Comparison of ENCODE assay signal across 1 cellular context in the genomic region with DNA sequence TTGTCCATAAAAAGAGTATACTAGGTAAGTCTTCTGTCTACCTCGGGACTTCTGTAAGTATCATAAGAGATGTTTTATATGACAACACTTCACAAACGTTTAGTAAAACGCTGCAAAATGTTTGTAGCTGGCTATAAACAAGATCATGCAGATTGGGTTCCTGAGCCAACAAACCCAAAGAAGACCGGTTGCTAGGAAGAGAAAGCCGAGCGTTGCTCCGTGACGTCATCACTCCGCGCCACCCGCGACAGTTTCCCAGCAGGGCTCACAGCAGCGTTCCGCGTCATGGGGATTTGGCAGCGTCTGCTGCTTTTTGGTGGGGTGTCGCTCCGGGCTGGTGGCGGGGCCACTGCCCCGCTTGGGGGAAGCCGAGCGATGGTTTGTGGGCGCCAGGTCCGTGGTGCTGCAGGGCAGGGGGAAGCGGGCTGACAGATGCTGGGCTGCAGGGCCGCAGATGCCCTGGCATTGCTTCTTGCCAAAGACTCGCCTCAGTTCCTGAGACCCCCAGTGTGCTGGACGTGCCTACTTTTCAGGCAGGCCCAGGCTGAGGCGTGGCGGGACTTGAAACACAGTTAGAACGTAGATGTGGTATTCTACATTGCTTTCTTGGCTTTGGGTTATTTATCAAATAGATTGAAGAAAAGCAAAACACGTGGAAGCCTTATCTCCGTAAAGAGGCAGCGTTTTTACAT.
A peak's percentile ranks its signal among the peaks of the same experiment; 100 is the strongest.
TF ChIP-seq lines count a peak whose summit lies in the region.

A gene with protein sequence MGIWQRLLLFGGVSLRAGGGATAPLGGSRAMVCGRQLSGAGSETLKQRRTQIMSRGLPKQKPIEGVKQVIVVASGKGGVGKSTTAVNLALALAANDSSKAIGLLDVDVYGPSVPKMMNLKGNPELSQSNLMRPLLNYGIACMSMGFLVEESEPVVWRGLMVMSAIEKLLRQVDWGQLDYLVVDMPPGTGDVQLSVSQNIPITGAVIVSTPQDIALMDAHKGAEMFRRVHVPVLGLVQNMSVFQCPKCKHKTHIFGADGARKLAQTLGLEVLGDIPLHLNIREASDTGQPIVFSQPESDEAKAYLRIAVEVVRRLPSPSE (plus strand): TSS at position 250 of the 692 bp plus-strand sequence. CDS start 36 bp downstream, at position 286.

TF ChIP-seq in HepG2, 621 proteins besides CTCF, POLR2A, EP300 and RAD21 (continued from another document and continues in another):
- TF ChIP-seq ZNF878 (CRISPR knock-in tag; IDR thresholded peaks at IDR 0.05), result no peak
- TF ChIP-seq ZNF678 (CRISPR knock-in tag; IDR thresholded peaks at IDR 0.05), result peak; percentile 97
- peak; percentile 36; the same call in 1 of the 2 replicates for TF ChIP-seq EHMT2 (IDR thresholded peaks at IDR 0.05; ENCODE audit: borderline replicate concordance, low read depth, low read length)
- TF ChIP-seq, protein P1, sequence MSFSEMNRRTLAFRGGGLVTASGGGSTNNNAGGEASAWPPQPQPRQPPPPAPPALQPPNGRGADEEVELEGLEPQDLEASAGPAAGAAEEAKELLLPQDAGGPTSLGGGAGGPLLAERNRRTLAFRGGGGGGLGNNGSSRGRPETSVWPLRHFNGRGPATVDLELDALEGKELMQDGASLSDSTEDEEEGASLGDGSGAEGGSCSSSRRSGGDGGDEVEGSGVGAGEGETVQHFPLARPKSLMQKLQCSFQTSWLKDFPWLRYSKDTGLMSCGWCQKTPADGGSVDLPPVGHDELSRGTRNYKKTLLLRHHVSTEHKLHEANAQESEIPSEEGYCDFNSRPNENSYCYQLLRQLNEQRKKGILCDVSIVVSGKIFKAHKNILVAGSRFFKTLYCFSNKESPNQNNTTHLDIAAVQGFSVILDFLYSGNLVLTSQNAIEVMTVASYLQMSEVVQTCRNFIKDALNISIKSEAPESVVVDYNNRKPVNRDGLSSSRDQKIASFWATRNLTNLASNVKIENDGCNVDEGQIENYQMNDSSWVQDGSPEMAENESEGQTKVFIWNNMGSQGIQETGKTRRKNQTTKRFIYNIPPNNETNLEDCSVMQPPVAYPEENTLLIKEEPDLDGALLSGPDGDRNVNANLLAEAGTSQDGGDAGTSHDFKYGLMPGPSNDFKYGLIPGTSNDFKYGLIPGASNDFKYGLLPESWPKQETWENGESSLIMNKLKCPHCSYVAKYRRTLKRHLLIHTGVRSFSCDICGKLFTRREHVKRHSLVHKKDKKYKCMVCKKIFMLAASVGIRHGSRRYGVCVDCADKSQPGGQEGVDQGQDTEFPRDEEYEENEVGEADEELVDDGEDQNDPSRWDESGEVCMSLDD (CRISPR knock-in tag; IDR thresholded peaks at IDR 0.05; ENCODE audit: borderline replicate concordance), result peak; percentile 68; the same call in 1 of the 2 replicates
- TF ChIP-seq, protein P2, sequence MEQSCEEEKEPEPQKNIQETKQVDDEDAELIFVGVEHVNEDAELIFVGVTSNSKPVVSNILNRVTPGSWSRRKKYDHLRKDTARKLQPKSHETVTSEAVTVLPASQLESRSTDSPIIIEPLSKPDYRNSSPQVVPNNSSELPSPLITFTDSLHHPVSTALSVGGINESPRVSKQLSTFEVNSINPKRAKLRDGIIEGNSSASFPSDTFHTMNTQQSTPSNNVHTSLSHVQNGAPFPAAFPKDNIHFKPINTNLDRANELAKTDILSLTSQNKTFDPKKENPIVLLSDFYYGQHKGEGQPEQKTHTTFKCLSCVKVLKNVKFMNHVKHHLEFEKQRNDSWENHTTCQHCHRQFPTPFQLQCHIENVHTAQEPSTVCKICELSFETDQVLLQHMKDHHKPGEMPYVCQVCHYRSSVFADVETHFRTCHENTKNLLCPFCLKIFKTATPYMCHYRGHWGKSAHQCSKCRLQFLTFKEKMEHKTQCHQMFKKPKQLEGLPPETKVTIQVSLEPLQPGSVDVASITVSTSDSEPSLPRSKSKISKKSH (CRISPR knock-in tag; IDR thresholded peaks at IDR 0.05; ENCODE audit: borderline replicate concordance), result peak; percentile 99
- TF ChIP-seq, protein P3, sequence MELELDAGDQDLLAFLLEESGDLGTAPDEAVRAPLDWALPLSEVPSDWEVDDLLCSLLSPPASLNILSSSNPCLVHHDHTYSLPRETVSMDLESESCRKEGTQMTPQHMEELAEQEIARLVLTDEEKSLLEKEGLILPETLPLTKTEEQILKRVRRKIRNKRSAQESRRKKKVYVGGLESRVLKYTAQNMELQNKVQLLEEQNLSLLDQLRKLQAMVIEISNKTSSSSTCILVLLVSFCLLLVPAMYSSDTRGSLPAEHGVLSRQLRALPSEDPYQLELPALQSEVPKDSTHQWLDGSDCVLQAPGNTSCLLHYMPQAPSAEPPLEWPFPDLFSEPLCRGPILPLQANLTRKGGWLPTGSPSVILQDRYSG (CRISPR knock-in tag; IDR thresholded peaks at IDR 0.05), result no peak; the same call in 1 of the 2 replicates
- no peak for TF ChIP-seq HMG20A (CRISPR knock-in tag; IDR thresholded peaks at IDR 0.05; ENCODE audit: borderline replicate concordance)
- no peak for TF ChIP-seq MLLT10 (CRISPR knock-in tag; IDR thresholded peaks at IDR 0.05)
- TF ChIP-seq POGZ (CRISPR knock-in tag; IDR thresholded peaks at IDR 0.05), result peak; percentile 100
- peak; percentile 90 for TF ChIP-seq MEF2D (CRISPR knock-in tag; IDR thresholded peaks at IDR 0.05)
- TF ChIP-seq ZNF672 (CRISPR knock-in tag; IDR thresholded peaks at IDR 0.05), result no peak
- TF ChIP-seq, protein P4, sequence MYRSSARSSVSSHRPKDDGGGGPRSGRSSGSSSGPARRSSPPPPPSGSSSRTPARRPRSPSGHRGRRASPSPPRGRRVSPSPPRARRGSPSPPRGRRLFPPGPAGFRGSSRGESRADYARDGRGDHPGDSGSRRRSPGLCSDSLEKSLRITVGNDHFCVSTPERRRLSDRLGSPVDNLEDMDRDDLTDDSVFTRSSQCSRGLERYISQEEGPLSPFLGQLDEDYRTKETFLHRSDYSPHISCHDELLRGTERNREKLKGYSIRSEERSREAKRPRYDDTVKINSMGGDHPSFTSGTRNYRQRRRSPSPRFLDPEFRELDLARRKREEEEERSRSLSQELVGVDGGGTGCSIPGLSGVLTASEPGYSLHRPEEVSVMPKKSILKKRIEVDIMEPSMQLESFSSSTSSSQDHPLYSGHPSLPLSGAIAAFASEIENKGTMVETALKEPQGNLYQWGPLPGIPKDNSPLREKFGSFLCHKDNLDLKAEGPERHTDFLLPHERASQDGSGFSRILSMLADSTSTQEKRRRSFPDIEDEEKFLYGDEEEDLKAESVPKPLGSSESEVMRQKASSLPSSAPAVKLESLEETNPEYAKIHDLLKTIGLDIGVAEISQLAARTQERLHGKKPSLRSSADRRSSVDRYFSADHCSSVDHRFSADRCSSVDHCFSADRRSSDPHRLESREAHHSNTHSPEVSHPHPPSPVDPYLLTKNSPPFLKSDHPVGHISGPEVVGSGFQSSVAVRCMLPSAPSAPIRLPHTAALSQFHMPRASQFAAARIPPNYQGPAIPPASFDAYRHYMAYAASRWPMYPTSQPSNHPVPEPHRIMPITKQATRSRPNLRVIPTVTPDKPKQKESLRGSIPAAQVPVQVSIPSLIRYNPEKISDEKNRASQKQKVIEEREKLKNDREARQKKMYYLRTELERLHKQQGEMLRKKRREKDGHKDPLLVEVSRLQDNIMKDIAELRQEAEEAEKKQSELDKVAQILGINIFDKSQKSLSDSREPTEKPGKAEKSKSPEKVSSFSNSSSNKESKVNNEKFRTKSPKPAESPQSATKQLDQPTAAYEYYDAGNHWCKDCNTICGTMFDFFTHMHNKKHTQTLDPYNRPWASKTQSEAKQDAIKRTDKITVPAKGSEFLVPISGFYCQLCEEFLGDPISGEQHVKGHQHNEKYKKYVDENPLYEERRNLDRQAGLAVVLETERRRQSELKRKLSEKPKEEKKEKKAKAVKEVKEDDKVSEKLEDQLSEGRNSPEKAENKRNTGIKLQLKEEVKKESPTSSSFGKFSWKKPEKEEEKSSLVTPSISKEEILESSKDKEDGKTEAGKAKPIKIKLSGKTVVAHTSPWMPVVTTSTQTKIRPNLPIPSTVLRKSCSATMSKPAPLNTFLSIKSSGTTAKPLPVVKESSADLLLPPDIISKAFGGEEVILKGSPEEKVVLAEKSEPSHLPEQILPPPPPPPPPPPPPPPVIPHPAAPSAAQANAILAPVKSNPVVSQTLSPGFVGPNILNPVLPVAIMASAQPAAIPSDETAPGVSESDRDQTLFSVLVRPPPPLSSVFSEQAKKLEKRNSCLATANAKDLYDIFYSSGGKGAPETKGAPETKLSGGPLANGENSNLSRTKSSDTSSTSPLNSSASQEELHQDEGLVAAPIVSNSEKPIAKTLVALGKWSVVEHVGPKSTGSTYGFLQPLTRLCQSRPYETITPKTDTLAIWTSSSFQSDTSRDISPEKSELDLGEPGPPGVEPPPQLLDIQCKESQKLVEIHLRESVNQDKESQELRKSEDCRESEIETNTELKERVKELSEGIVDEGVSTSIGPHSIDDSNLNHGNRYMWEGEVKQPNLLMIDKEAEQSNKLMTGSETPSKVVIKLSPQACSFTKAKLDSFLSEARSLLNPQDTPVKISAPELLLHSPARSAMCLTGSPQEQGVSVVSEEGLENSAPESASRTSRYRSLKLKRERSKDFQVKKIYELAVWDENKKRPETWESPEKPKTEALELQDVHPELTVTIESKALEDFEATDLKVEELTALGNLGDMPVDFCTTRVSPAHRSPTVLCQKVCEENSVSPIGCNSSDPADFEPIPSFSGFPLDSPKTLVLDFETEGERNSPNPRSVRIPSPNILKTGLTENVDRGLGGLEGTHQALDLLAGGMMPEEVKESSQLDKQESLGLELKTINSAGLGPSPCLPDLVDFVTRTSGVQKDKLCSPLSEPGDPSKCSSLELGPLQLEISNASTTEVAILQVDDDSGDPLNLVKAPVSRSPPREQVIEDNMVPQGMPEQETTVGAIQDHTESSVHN (CRISPR knock-in tag; IDR thresholded peaks at IDR 0.05), result no peak; the same call in 1 of the 2 replicates
- peak; percentile 92 for TF ChIP-seq ZFP36L1 (CRISPR knock-in tag; IDR thresholded peaks at IDR 0.05)
- TF ChIP-seq ZNF589 (CRISPR knock-in tag; conservative IDR thresholded peaks at IDR 0.05), result no peak
- peak; percentile 100; the same call in 1 of the 2 replicates for TF ChIP-seq NRL (CRISPR knock-in tag; IDR thresholded peaks at IDR 0.05; ENCODE audit: borderline replicate concordance)
- TF ChIP-seq SIN3B (IDR thresholded peaks at IDR 0.05; ENCODE audit: low read length), result peak; percentile 96
- TF ChIP-seq ZSCAN12 (CRISPR knock-in tag; IDR thresholded peaks at IDR 0.05), result no peak
- TF ChIP-seq ZNF160 (CRISPR knock-in tag; IDR thresholded peaks at IDR 0.05), result peak; percentile 92; the same call in 1 of the 2 replicates
- TF ChIP-seq, protein P5, sequence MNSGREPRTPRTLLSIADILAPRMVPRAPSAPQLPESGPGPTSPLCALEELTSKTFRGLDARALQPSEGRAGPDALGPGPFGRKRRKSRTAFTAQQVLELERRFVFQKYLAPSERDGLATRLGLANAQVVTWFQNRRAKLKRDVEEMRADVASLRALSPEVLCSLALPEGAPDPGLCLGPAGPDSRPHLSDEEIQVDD (CRISPR knock-in tag; IDR thresholded peaks at IDR 0.05; ENCODE audit: borderline replicate concordance), result 0 out of 2 replicates have a peak, but pooled peaks have one; percentile 81
- no peak for TF ChIP-seq MAF1 (CRISPR knock-in tag; IDR thresholded peaks at IDR 0.05; ENCODE audit: borderline replicate concordance)
- TF ChIP-seq YEATS2 (CRISPR knock-in tag; IDR thresholded peaks at IDR 0.05; ENCODE audit: borderline replicate concordance), result peak; percentile 99
- no peak for TF ChIP-seq ZNF484 (CRISPR knock-in tag; IDR thresholded peaks at IDR 0.05; ENCODE audit: borderline replicate concordance, low read depth)
- TF ChIP-seq RBAK (CRISPR knock-in tag; IDR thresholded peaks at IDR 0.05), result no peak
- TF ChIP-seq ZNF24 (IDR thresholded peaks at IDR 0.05), result 0 out of 2 replicates have a peak, but pooled peaks have one; percentile 6
- TF ChIP-seq TBL1XR1 (IDR thresholded peaks at IDR 0.05; ENCODE audit: borderline replicate concordance, low read length, partially characterized antibody), result peak; percentile 88
- no peak; the same call in 1 of the 2 replicates for TF ChIP-seq RORA (CRISPR knock-in tag; IDR thresholded peaks at IDR 0.05)
- peak; percentile 99; the same call in 1 of the 2 replicates for TF ChIP-seq KAT7 (CRISPR knock-in tag; IDR thresholded peaks at IDR 0.05; ENCODE audit: borderline replicate concordance)
- TF ChIP-seq FOXJ3 (CRISPR knock-in tag; IDR thresholded peaks at IDR 0.05; ENCODE audit: borderline replicate concordance), result peak; percentile 92
- TF ChIP-seq, protein P6, sequence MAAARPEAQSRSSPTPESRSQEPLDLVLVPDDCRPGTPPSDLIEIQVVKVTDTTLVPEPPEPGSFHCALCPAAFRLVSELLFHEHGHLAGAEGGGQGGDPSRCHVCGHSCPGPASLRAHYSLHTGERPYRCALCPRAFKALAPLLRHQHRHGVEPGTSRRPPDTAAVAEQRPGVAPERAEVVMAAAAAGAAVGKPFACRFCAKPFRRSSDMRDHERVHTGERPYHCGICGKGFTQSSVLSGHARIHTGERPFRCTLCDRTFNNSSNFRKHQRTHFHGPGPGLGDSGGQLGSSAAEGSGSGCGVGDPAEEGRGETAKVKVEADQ (CRISPR knock-in tag; IDR thresholded peaks at IDR 0.05; ENCODE audit: borderline replicate concordance), result peak; percentile 99
- TF ChIP-seq ZFY (CRISPR knock-in tag; IDR thresholded peaks at IDR 0.05), result peak; percentile 99
- TF ChIP-seq PTBP1 (IDR thresholded peaks at IDR 0.05; ENCODE audit: low read depth, low read length, poor library complexity, severe bottlenecking), result peak; percentile 92
- TF ChIP-seq, protein P7, sequence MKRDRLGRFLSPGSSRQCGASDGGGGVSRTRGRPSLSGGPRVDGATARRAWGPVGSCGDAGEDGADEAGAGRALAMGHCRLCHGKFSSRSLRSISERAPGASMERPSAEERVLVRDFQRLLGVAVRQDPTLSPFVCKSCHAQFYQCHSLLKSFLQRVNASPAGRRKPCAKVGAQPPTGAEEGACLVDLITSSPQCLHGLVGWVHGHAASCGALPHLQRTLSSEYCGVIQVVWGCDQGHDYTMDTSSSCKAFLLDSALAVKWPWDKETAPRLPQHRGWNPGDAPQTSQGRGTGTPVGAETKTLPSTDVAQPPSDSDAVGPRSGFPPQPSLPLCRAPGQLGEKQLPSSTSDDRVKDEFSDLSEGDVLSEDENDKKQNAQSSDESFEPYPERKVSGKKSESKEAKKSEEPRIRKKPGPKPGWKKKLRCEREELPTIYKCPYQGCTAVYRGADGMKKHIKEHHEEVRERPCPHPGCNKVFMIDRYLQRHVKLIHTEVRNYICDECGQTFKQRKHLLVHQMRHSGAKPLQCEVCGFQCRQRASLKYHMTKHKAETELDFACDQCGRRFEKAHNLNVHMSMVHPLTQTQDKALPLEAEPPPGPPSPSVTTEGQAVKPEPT (CRISPR knock-in tag; IDR thresholded peaks at IDR 0.05; ENCODE audit: low read depth), result no peak; the same call in 1 of the 2 replicates
- TF ChIP-seq ZNF792 (CRISPR knock-in tag; IDR thresholded peaks at IDR 0.05), result peak; percentile 99
- peak; percentile 70 for TF ChIP-seq NKX3-1 (CRISPR knock-in tag; IDR thresholded peaks at IDR 0.05)
- TF ChIP-seq MAFF (IDR thresholded peaks at IDR 0.05; ENCODE audit: low read depth, low read length), result peak; percentile 57
